ENCODE assay signal across 8 cellular contexts in the genomic region with DNA sequence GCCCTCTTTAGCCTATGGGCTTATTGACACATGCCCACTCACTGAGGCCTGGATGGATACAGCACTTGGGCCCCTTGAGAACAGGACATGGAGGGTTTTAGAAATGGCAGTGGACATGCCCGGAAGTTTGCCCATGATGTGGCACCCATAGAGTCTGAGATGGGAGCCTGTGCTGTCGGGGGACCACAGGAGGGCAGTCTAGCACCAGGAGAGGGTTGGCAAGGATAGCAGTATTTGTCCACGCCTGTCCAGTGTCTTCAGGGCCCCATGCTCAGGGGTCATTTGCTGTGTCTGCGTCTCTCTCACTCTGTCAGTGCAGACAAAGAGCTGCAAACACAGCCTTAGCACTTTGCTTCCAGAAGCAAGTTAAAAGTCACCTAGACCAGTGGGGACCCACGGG. TPM values are rescaled to one million over a fixed set of nuclear protein-coding genes. Genes with fewer than 3 reads are reported as not detected.
DNase-seq lines count a peak whose midpoint lies in the region; ATAC-seq and TF ChIP-seq lines count a peak whose summit lies in the region.

No MANE protein-coding gene starts in this region.

- H3K9ac ChIP-seq in SK-N-SH = no peak overlapping the region

- H3K4me2 ChIP-seq in SK-N-SH = no peak overlapping the region

- 29% methylated on average over 5 of the region's 5 CpGs for WGBS in SK-N-SH (ENCODE audit: low lambda C conversion rate)
- WGBS in ovary, 3 donors = 83 to 92% (median 85%) methylated on average over 4 to 5 of the region's 5 CpGs

- DNase-seq in ACHN = peak; percentile 29
- DNase-seq in ELF-1 (ENCODE audit: low read depth, low spot score) = peak; percentile 38
- no peak for DNase-seq in SK-N-SH
- no peak for DNase-seq in foreskin keratinocyte
- DNase-seq in SHP77 treated with DMSO at 0.1 percent for 48 hours (lab: John Stamatoyannopoulos, UW) = no peak
- DNase-seq in ovary = no peak

- H3F3A ChIP-seq in SK-N-SH (replicated peaks; ENCODE audit: insufficient read depth) = no peaks in the 10 kb centered on the region

- intact Hi-C loops in ovary (cut with DNase I) = loop anchor here in 2 of 4 donors (5.0 kb wide), 2 partner anchors 68 to 213 kb away; no protein-coding TSS in a partner anchor

- H3K27me3 ChIP-seq in SK-N-SH (ENCODE audit: insufficient read depth) = no peaks in the 10 kb centered on the region
- no peaks in the 10 kb centered on the region for H3K27me3 ChIP-seq in foreskin keratinocyte
- H3K27me3 ChIP-seq in ovary = no peaks in the 10 kb centered on the region

- H3K27ac ChIP-seq in SK-N-SH (ENCODE audit: low read depth in 2 of 2, low read length in 1 of 2) (no peak overlapping the region), foreskin keratinocyte (no peak overlapping the region), ovary (no peak overlapping the region)

- H2AFZ ChIP-seq in SK-N-SH (ENCODE audit: low read depth) = no peak overlapping the region

- ATAC-seq in foreskin keratinocyte (peak; percentile 48), HG02798 (IDR thresholded peaks at IDR 0.05; ENCODE audit: poor library complexity, unreplicated experiment) (no peak), HG03378 (IDR thresholded peaks at IDR 0.05; ENCODE audit: unreplicated experiment) (no peak)

- TF ChIP-seq EP300 in SK-N-SH (IDR thresholded peaks at IDR 0.05; ENCODE audit: borderline replicate concordance in 1 of 2, low read depth in 1 of 2, low read length in 1 of 2) = no peak
- TF ChIP-seq EP300 in ovary (IDR thresholded peaks at IDR 0.05) = no peak

- H3K79me2 ChIP-seq in SK-N-SH (ENCODE audit: insufficient read depth) = no peaks in the 10 kb centered on the region

- peaks cover 0 to 1% of the 10 kb centered on the region in 2 experiments; a peak in 1 of 4 replicates for H3K4me1 ChIP-seq in SK-N-SH (ENCODE audit: control insufficient read depth in 1 of 2, insufficient read depth in 2 of 2, low read depth in 1 of 2, low read length in 1 of 2)
- H3K4me1 ChIP-seq in foreskin keratinocyte = peaks cover under 1% of the 10 kb centered on the region
- peaks cover 2% of the 10 kb centered on the region for H3K4me1 ChIP-seq in ovary (ENCODE audit: insufficient read depth)

- in situ Hi-C loops in ACHN (cut with HindIII; ENCODE audit: low pct_ligation_motif_present, low pct_unique_long_range_greater_than_20kb, low sequenced_read_pairs) = no loop called here

- H3K4me3 ChIP-seq in SK-N-SH (ENCODE audit: low read depth in 2 of 2, low read length in 1 of 2) (no peak overlapping the region), ovary (no peak overlapping the region)

- H3K9me3 ChIP-seq in SK-N-SH (no peaks in the 10 kb centered on the region), ovary (no peaks in the 10 kb centered on the region)

- H3K9me2 ChIP-seq in SK-N-SH = no peaks in the 10 kb centered on the region

- no peaks in the 10 kb centered on the region for H4K20me1 ChIP-seq in SK-N-SH (ENCODE audit: insufficient read depth)

- no peak for TF ChIP-seq POLR2A in ovary (IDR thresholded peaks at IDR 0.05)

- TF ChIP-seq CTCF in SK-N-SH (IDR thresholded peaks at IDR 0.05) (peak; percentile 31; the same call in 1 of the 2 replicates), foreskin keratinocyte (conservative IDR thresholded peaks at IDR 0.05) (peak; percentile 59), ovary (IDR thresholded peaks at IDR 0.05) (no peak)

- H3K36me3 ChIP-seq in SK-N-SH (replicated peaks in 1 of 2; ENCODE audit: control insufficient read depth in 1 of 2, insufficient read depth in 2 of 2, low read length in 1 of 2) (no peaks in the 10 kb centered on the region), ovary (no peaks in the 10 kb centered on the region)

- POLR2A ChIA-PET in SK-N-SH (lab: Yijun Ruan, JAX) = no interaction called here

- CTCF ChIA-PET in SK-N-SH (lab: Yijun Ruan, JAX) = interaction anchor here (0.7 to 4.0 kb wide), 2 partner anchors 156 to 215 kb away, joined by 3 to 23 read pairs; no protein-coding TSS in a partner anchor

- TF ChIP-seq RAD21 in SK-N-SH (IDR thresholded peaks at IDR 0.05; ENCODE audit: low read length) = no peak

TF ChIP-seq in SK-N-SH, 30 proteins besides CTCF, POLR2A, EP300 and RAD21:
- TF ChIP-seq TEAD4 (IDR thresholded peaks at IDR 0.05; ENCODE audit: borderline replicate concordance, insufficient read depth) = no peak
- TF ChIP-seq NRF1 (IDR thresholded peaks at IDR 0.05; ENCODE audit: low read depth, low read length) = no peak
- no peak for TF ChIP-seq NFIC (IDR thresholded peaks at IDR 0.05; ENCODE audit: borderline replicate concordance)
- no peak for TF ChIP-seq CHD2 (IDR thresholded peaks at IDR 0.05; ENCODE audit: low read length, partially characterized antibody)
- TF ChIP-seq, protein P1, sequence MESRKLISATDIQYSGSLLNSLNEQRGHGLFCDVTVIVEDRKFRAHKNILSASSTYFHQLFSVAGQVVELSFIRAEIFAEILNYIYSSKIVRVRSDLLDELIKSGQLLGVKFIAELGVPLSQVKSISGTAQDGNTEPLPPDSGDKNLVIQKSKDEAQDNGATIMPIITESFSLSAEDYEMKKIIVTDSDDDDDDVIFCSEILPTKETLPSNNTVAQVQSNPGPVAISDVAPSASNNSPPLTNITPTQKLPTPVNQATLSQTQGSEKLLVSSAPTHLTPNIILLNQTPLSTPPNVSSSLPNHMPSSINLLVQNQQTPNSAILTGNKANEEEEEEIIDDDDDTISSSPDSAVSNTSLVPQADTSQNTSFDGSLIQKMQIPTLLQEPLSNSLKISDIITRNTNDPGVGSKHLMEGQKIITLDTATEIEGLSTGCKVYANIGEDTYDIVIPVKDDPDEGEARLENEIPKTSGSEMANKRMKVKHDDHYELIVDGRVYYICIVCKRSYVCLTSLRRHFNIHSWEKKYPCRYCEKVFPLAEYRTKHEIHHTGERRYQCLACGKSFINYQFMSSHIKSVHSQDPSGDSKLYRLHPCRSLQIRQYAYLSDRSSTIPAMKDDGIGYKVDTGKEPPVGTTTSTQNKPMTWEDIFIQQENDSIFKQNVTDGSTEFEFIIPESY (IDR thresholded peaks at IDR 0.05; ENCODE audit: borderline replicate concordance, low read depth) = no peak
- no peak for TF ChIP-seq RFX5 (IDR thresholded peaks at IDR 0.05; ENCODE audit: low read length)
- no peak for TF ChIP-seq GABPA (IDR thresholded peaks at IDR 0.05; ENCODE audit: low read depth)
- TF ChIP-seq MEF2A (IDR thresholded peaks at IDR 0.05; ENCODE audit: borderline replicate concordance, low read depth) = no peak
- TF ChIP-seq, protein P2, sequence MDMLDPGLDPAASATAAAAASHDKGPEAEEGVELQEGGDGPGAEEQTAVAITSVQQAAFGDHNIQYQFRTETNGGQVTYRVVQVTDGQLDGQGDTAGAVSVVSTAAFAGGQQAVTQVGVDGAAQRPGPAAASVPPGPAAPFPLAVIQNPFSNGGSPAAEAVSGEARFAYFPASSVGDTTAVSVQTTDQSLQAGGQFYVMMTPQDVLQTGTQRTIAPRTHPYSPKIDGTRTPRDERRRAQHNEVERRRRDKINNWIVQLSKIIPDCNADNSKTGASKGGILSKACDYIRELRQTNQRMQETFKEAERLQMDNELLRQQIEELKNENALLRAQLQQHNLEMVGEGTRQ (IDR thresholded peaks at IDR 0.05; ENCODE audit: borderline replicate concordance, low read depth, low read length) = no peak
- TF ChIP-seq SIN3A (IDR thresholded peaks at IDR 0.05; ENCODE audit: borderline replicate concordance, low read depth, low read length) = no peak
TF ChIP-seq in SK-N-SH: peak in this region for 0.

RNA-seq across cellular contexts. Expression of a gene that starts 48.7 kb away (rescaled TPM):
- polyA plus RNA-seq in SK-N-SH (2012; rRNA removed) (0.05 TPM in 1 of 2 replicates, not detected in the other), foreskin keratinocyte (0.65 and 1.0 TPM in 2 replicates), ovary (1 to 10 TPM in 1 of 2 donors, under 1 TPM in 1; 0.24 to 1.1 TPM)
- 0.03 TPM in 1 of 2 replicates, not detected in the other for polyA plus RNA-seq in SK-N-SH (2012; cell fraction: cytosol; rRNA removed)
- polyA plus RNA-seq in SK-N-SH (2012; cell fraction: nucleus; rRNA removed) = 0.07 and 0.19 TPM in 2 replicates
- total RNA-seq in foreskin keratinocyte (1.7 and 1.8 TPM in 2 replicates), ovary (1 to 10 TPM in 3 of 7 donors, under 1 TPM in 1, not detected in 3; 0.26 to 2.0 (median 1.6) TPM)

Comparison
In these comparisons a context has a peak if more than half of its experiments do, and no peak if none do; other contexts are left out.
1. DNase-seq: peak in ACHN (single experiment) and ELF-1 (single experiment); none in SK-N-SH (single experiment), foreskin keratinocyte (0 of 2), SHP77 treated with DMSO at 0.1 percent for 48 hours (single experiment) and ovary (0 of 5).
2. CTCF ChIP-seq: peak in SK-N-SH (single experiment) and foreskin keratinocyte (single experiment); none in ovary (0 of 3).